Comparison of ENCODE assay signal across 2 cellular contexts in genomic region chr5:73480500-73480899, GRCh38.
TF ChIP-seq lines count a peak whose summit lies in the region.

No MANE protein-coding gene starts in this region.

TF ChIP-seq in A549, 52 proteins besides CTCF, POLR2A, EP300 and RAD21:
- no peak for TF ChIP-seq PBX3 (IDR thresholded peaks at IDR 0.05)
- no peak for TF ChIP-seq HOXA7 (CRISPR knock-in tag; IDR thresholded peaks at IDR 0.05)
- peak; percentile 46; the same call in 1 of the 2 replicates for TF ChIP-seq USF2 (IDR thresholded peaks at IDR 0.05)
- no peak for TF ChIP-seq ZNF302 (CRISPR knock-in tag; IDR thresholded peaks at IDR 0.05)
- no peak for TF ChIP-seq ESRRA (IDR thresholded peaks at IDR 0.05; ENCODE audit: borderline replicate concordance, low read length)
- TF ChIP-seq MAZ (IDR thresholded peaks at IDR 0.05; ENCODE audit: borderline replicate concordance, low read depth, low read length) = no peak

TF ChIP-seq in GM12878, 131 proteins besides CTCF, POLR2A, EP300 and RAD21:
- no peak for TF ChIP-seq REST (IDR thresholded peaks at IDR 0.05; ENCODE audit: low read depth, low read length)
- no peak for TF ChIP-seq CUX1 (IDR thresholded peaks at IDR 0.05; ENCODE audit: insufficient replicate concordance, low read depth, low read length)
- no peak for TF ChIP-seq ELK1 (IDR thresholded peaks at IDR 0.05; ENCODE audit: low read depth, low read length)
- peak; percentile 64; the same call in 1 of the 2 replicates for TF ChIP-seq RAD51 (IDR thresholded peaks at IDR 0.05)
- no peak for TF ChIP-seq BHLHE40 (IDR thresholded peaks at IDR 0.05; ENCODE audit: borderline replicate concordance in 1 of 2, low read depth in 2 of 2, low read length in 1 of 2)
